14 cellular contexts compared by ENCODE assay signal in genomic region chr22:48884786-48885185, GRCh38.
"Had no signal": no experiment of that assay in that cellular context is flagged by ENCODE, and none has a peak within 500 bp of the region (broad histone marks: within the 10 kb centered on the region; RNA-seq: fewer than 3 reads in every experiment).

No MANE protein-coding gene starts in this region.

- H3K36me3 ChIP-seq: neural progenitor cell had no signal

- H3K4me3 Mint-ChIP-seq: activated B cell treated with CpG ODN at 0.5 μM for 24 hours; activated CD4-positive, alpha-beta T cell treated with anti-CD3 and anti-CD28 coated beads, Interleukin-2, amount 10 ng/mL, durations not matched to agents 7 days and 5 days; neural progenitor cell had no signal

- H3K27ac Mint-ChIP-seq: activated B cell treated with CpG ODN at 0.5 μM for 24 hours; activated CD4-positive, alpha-beta T cell treated with anti-CD3 and anti-CD28 coated beads, Interleukin-2, amount 10 ng/mL, durations not matched to agents 7 days and 5 days; activated naive CD4-positive, alpha-beta T cell treated with anti-CD3 and anti-CD28 coated beads, Interleukin-2, amount 50 U/mL, for 72 hours; activated T-helper 2 cell treated with anti-CD3 and anti-CD28 coated beads, Interferon-gamma antibody, Interleukin-2, Interleukin-4, amounts not matched to agents 10 μg/mL and 5 μg/mL and 100 μg/mL, durations not matched to agents 14 hours and 24 hours and 36 hours; neural progenitor cell had no signal

- H3K27me3 ChIP-seq: neural progenitor cell had no signal

- ATAC-seq: activated naive CD4-positive, alpha-beta T cell treated with anti-CD3 and anti-CD28 coated beads, Interleukin-2, amount 50 U/mL, for 72 hours; stimulated activated naive CD8-positive, alpha-beta T cell treated with anti-CD3 and anti-CD28 coated beads, Interleukin-15, Interleukin-2, amounts not matched to agents 100 U/mL and 50 U/mL, for 24 hours had no signal

- H3K27me3 Mint-ChIP-seq: activated B cell treated with CpG ODN at 0.5 μM for 24 hours; activated CD4-positive, alpha-beta T cell treated with anti-CD3 and anti-CD28 coated beads, Interleukin-2, amount 10 ng/mL, durations not matched to agents 7 days and 5 days had no signal

- H3K27ac ChIP-seq: neural progenitor cell, parathyroid adenoma had no signal

- DNase-seq: activated B cell treated with CpG ODN at 0.5 μM for 24 hours; activated CD4-positive, alpha-beta T cell treated with anti-CD3 and anti-CD28 coated beads, Interleukin-2, amount 10 ng/mL, durations not matched to agents 7 days and 5 days; caudate nucleus; effector CD8-positive, alpha-beta T cell; foreskin fibroblast; kidney glomerular epithelial cell; stimulated activated CD4-positive, alpha-beta T cell treated with anti-CD3 and anti-CD28 coated beads, Interleukin-4, amount 100 ng/mL, for 4 hours; stimulated activated CD8-positive, alpha-beta memory T cell treated with anti-CD3 and anti-CD28 coated beads, Interleukin-4, amount 100 ng/mL, for 48 hours; stimulated activated naive CD8-positive, alpha-beta T cell treated with anti-CD3 and anti-CD28 coated beads, Interleukin-15, Interleukin-2, amounts not matched to agents 100 U/mL and 50 U/mL, for 24 hours; SW 1271 had no signal

- H3K36me3 Mint-ChIP-seq: activated naive CD4-positive, alpha-beta T cell treated with anti-CD3 and anti-CD28 coated beads, Interleukin-2, amount 50 U/mL, for 72 hours; neural progenitor cell had no signal

- H3K4me3 ChIP-seq: neural progenitor cell had no signal

- H3K4me1 ChIP-seq: neural progenitor cell, parathyroid adenoma had no signal

- H3K4me1 Mint-ChIP-seq: activated B cell treated with CpG ODN at 0.5 μM for 24 hours; activated CD4-positive, alpha-beta T cell treated with anti-CD3 and anti-CD28 coated beads, Interleukin-2, amount 10 ng/mL, durations not matched to agents 7 days and 5 days had no signal

- H3K9me3 Mint-ChIP-seq: activated B cell treated with CpG ODN at 0.5 μM for 24 hours; activated CD4-positive, alpha-beta T cell treated with anti-CD3 and anti-CD28 coated beads, Interleukin-2, amount 10 ng/mL, durations not matched to agents 7 days and 5 days; activated naive CD4-positive, alpha-beta T cell treated with anti-CD3 and anti-CD28 coated beads, Interleukin-2, amount 50 U/mL, for 72 hours; activated T-helper 2 cell treated with anti-CD3 and anti-CD28 coated beads, Interferon-gamma antibody, Interleukin-2, Interleukin-4, amounts not matched to agents 10 μg/mL and 5 μg/mL and 100 μg/mL, durations not matched to agents 14 hours and 24 hours and 36 hours; neural progenitor cell had no signal
